In genomic region chr17:66682293-66682692, GRCh38 we compare ENCODE assay signal across 33 cellular contexts.
DNase-seq lines count a peak whose midpoint lies in the region; ATAC-seq and TF ChIP-seq lines count a peak whose summit lies in the region.
"Had no signal": no experiment of that assay in that cellular context is flagged by ENCODE, and none has a peak within 500 bp of the region (broad histone marks: within the 10 kb centered on the region; RNA-seq: fewer than 3 reads in every experiment).

No MANE protein-coding gene starts in this region.

- H3K9me3 ChIP-seq in esophagus squamous epithelium: no peaks in the 10 kb centered on the region
- H3K9me3 ChIP-seq: breast epithelium, Caco-2, pancreas, SK-N-SH, thyroid gland had no signal

- peaks cover 36% of the 10 kb centered on the region for H3K4me1 Mint-ChIP-seq in brain
- H3K4me1 Mint-ChIP-seq: CD14-positive monocyte had no signal

- peak overlapping the region in 4 of 5 experiments; percentile 15 to 86 (median 78) for H3K27ac Mint-ChIP-seq in brain
- H3K27ac Mint-ChIP-seq: activated naive CD4-positive, alpha-beta T cell treated with anti-CD3 and anti-CD28 coated beads, Interleukin-2, amount 50 U/mL, for 24 hours; activated T-helper 2 cell treated with anti-CD3 and anti-CD28 coated beads, Interferon-gamma antibody, Interleukin-2, Interleukin-4, amounts not matched to agents 10 μg/mL and 5 μg/mL and 100 μg/mL, durations not matched to agents 14 hours and 24 hours and 36 hours; CD14-positive monocyte; H9; natural killer cell treated with Interleukin-12 subunit alpha and Interleukin-12 subunit beta and Interleukin-15 and Interleukin-18, amount 100 ng/mL, for 72 hours; T-helper 1 cell treated with Interleukin-12 subunit alpha and Interleukin-12 subunit beta and Interleukin-4 antibody, amounts not matched to agents 30 μg/mL and 1 μg/mL, for 36 hours had no signal

- H3K4me3 Mint-ChIP-seq in brain: peak overlapping the region in 1 of 5 experiments; percentile 52
- H3K4me3 Mint-ChIP-seq: activated naive CD4-positive, alpha-beta T cell treated with anti-CD3 and anti-CD28 coated beads, Interleukin-2, amount 50 U/mL, for 24 hours; CD14-positive monocyte; H9; natural killer cell treated with Interleukin-12 subunit alpha and Interleukin-12 subunit beta and Interleukin-15 and Interleukin-18, amount 100 ng/mL, for 72 hours; T-helper 1 cell treated with Interleukin-12 subunit alpha and Interleukin-12 subunit beta and Interleukin-4 antibody, amounts not matched to agents 30 μg/mL and 1 μg/mL, for 36 hours had no signal

- WGBS in esophagus squamous epithelium, 2 donors: 71 to 74% methylated on average over 4 of the region's 4 CpGs

- TF ChIP-seq CTCF in brain (conservative IDR thresholded peaks at IDR 0.05): no peak
- TF ChIP-seq CTCF in esophagus squamous epithelium (IDR thresholded peaks at IDR 0.05): no peak

- H3K27me3 ChIP-seq in esophagus squamous epithelium: no peaks in the 10 kb centered on the region
- H3K27me3 ChIP-seq: breast epithelium, pancreas, thyroid gland had no signal

- peaks cover 26% of the 10 kb centered on the region for H3K36me3 Mint-ChIP-seq in brain

- intact Hi-C loops in esophagus squamous epithelium (cut with DNase I): no loop called here

- peaks cover 0 to 16% (median 4%) of the 10 kb centered on the region in 5 experiments for H3K9me3 Mint-ChIP-seq in brain

- H3K4me1 ChIP-seq in esophagus squamous epithelium: peaks cover 0 to 14% (median 0%) of the 10 kb centered on the region in 3 donors
- H3K4me1 ChIP-seq: breast epithelium, pancreas, thyroid gland had no signal

- no peak for ATAC-seq in HG03460 (IDR thresholded peaks at IDR 0.05; ENCODE audit: unreplicated experiment)
- ATAC-seq: activated CD4-positive, CD25-positive, alpha-beta regulatory T cell treated with anti-CD3 and anti-CD28 coated beads, Interleukin-2, amount 50 U/mL, for 24 hours; natural killer cell treated with Interleukin-12 subunit alpha and Interleukin-12 subunit beta and Interleukin-15 and Interleukin-18, amount 100 ng/mL, for 72 hours; pancreas; stimulated activated naive CD8-positive, alpha-beta T cell treated with anti-CD3 and anti-CD28 coated beads, Interleukin-15, Interleukin-2, amounts not matched to agents 100 U/mL and 50 U/mL, for 24 hours had no signal

- no peak overlapping the region for H3K27ac ChIP-seq in esophagus squamous epithelium
- H3K27ac ChIP-seq: 22Rv1, breast epithelium, pancreas, thyroid gland had no signal

- H3K36me3 ChIP-seq in esophagus squamous epithelium: no peaks in the 10 kb centered on the region
- H3K36me3 ChIP-seq: breast epithelium, pancreas, thyroid gland had no signal

- no peak for TF ChIP-seq POLR2A in esophagus squamous epithelium (IDR thresholded peaks at IDR 0.05)

- no peaks in the 10 kb centered on the region for H3K27me3 Mint-ChIP-seq in brain
- H3K27me3 Mint-ChIP-seq: activated naive CD4-positive, alpha-beta T cell treated with anti-CD3 and anti-CD28 coated beads, Interleukin-2, amount 50 U/mL, for 24 hours; natural killer cell treated with Interleukin-12 subunit alpha and Interleukin-12 subunit beta and Interleukin-15 and Interleukin-18, amount 100 ng/mL, for 72 hours had no signal

- H3K4me3 ChIP-seq in esophagus squamous epithelium: no peak overlapping the region
- H3K4me3 ChIP-seq: breast epithelium, pancreas, thyroid gland had no signal

- DNase-seq in DMS 273 (lab: John Stamatoyannopoulos, UW; ENCODE audit: unreplicated experiment): peak; percentile 67
- DNase-seq in DMS 273 treated with DMSO at 0.1 percent for 48 hours (lab: John Stamatoyannopoulos, UW): no peak
- DNase-seq in inferior parietal cortex (ENCODE audit: extremely low spot score): peak; percentile 43
- peak; percentile 65 for DNase-seq in superior temporal gyrus (ENCODE audit: extremely low spot score)
- no peak for DNase-seq in NCI-H1092 treated with DMSO at 0.1 percent for 48 hours (lab: John Stamatoyannopoulos, UW)
- DNase-seq in esophagus squamous epithelium (lab: John Stamatoyannopoulos, UW): no peak
- DNase-seq: activated CD4-positive, alpha-beta T cell treated with anti-CD3 and anti-CD28 coated beads, Interleukin-2, amount 50 U/mL, for 4 hours; amniotic stem cell; Caco-2; DMS79; effector memory CD4-positive, alpha-beta T cell; GDM1; KG1; NCI-H1105; NCI-H187; NCI-H2171 treated with DMSO at 0.1 percent for 48 hours; NK-92 treated with Interleukin-12 subunit alpha and Interleukin-12 subunit beta, amount 100 ng/mL, for 24 hours; pancreas; SK-N-SH; stimulated activated CD4-positive, alpha-beta T cell treated with anti-CD3 and anti-CD28 coated beads, Interleukin-1b, Interleukin-23, amount 100 ng/mL, for 48 hours; stimulated activated naive CD8-positive, alpha-beta T cell treated with anti-CD3 and anti-CD28 coated beads, Interleukin-15, Interleukin-2, amounts not matched to agents 100 U/mL and 50 U/mL, for 24 hours; thyroid gland had no signal

Comparison
In these comparisons a context has a peak if more than half of its experiments do, and no peak if none do; other contexts are left out.
1. DNase-seq: peak in DMS 273 (single experiment), inferior parietal cortex (single experiment) and superior temporal gyrus (single experiment); none in DMS 273 treated with DMSO at 0.1 percent for 48 hours (single experiment), NCI-H1092 treated with DMSO at 0.1 percent for 48 hours (single experiment) and esophagus squamous epithelium (single experiment).